ENCODE assay signal across 10 cellular contexts in genomic region chr5:141875795-141876627, GRCh38. TPM values are rescaled to one million over a fixed set of nuclear protein-coding genes. Genes with fewer than 3 reads are reported as not detected.
A peak's percentile ranks its signal among the peaks of the same experiment; 100 is the strongest.
DNase-seq lines count a peak whose midpoint lies in the region; ATAC-seq, FAIRE-seq and TF ChIP-seq lines count a peak whose summit lies in the region.
"Had no signal": no experiment of that assay in that cellular context is flagged by ENCODE, and none has a peak within 500 bp of the region (broad histone marks: within the 10 kb centered on the region; RNA-seq: fewer than 3 reads in every experiment).

No MANE protein-coding gene starts in this region.

- peaks cover 85% of the 10 kb centered on the region for H3K27me3 Mint-ChIP-seq in CD4-positive, alpha-beta T cell

- no peaks in the 10 kb centered on the region for H3K36me3 Mint-ChIP-seq in CD4-positive, alpha-beta T cell (ENCODE audit: low read depth)

- FAIRE-seq in small intestine (lab: Jason Lieb, UNC) (no peak), frontal cortex (lab: Jason Lieb, UNC) (no peak)

- POLR2A ChIA-PET in CD4-positive, alpha-beta T cell (lab: Charles Lee) = interaction anchor here (0.8 to 4.2 kb wide), 2 partner anchors 26 to 84 kb away, joined by 3 to 33 read pairs; no protein-coding TSS in a partner anchor

- H3K9me3 ChIP-seq in ascending aorta = no peaks in the 10 kb centered on the region
- no peaks in the 10 kb centered on the region for H3K9me3 ChIP-seq in small intestine (ENCODE audit: control insufficient read depth, low read depth)
- no peaks in the 10 kb centered on the region for H3K9me3 ChIP-seq in CD4-positive, alpha-beta T cell (ENCODE audit: control insufficient read depth, low read length)

- H3K4me1 Mint-ChIP-seq in CD4-positive, alpha-beta T cell (ENCODE audit: low read depth) = peaks cover 33% of the 10 kb centered on the region

- H3K4me1 ChIP-seq in ascending aorta (peaks cover 9 to 28% of the 10 kb centered on the region in 2 donors), small intestine (ENCODE audit: control insufficient read depth in 2 of 2, insufficient read depth in 1 of 2, low read depth in 1 of 2, low read length in 1 of 2) (peaks cover 6 to 7% of the 10 kb centered on the region in 2 donors)

- TF ChIP-seq CTCF in ascending aorta (IDR thresholded peaks at IDR 0.05) = no peak
- no peak for TF ChIP-seq CTCF in CD4-positive, alpha-beta T cell (IDR thresholded peaks at IDR 0.05)

- WGBS in small intestine, 3 donors = 1 to 2% (median 1%) methylated on average over 47 to 65 of the region's 65 CpGs

- H3K27ac ChIP-seq in ascending aorta = peak overlapping the region in 1 of 2 donors; percentile 46
- H3K27ac ChIP-seq in small intestine (ENCODE audit: low read depth in 1 of 2, low read length in 1 of 2) = peak overlapping the region; percentile 91 to 98
- no peak overlapping the region for H3K27ac ChIP-seq in CD4-positive, alpha-beta T cell (ENCODE audit: low read depth, low read length)

- peak; percentile 19 for DNase-seq in DMS79 treated with DMSO at 0.1 percent for 48 hours (lab: John Stamatoyannopoulos, UW)
- no peak for DNase-seq in DMS79 (lab: John Stamatoyannopoulos, UW)
- DNase-seq in ascending aorta (ENCODE audit: low spot score in 2 of 2) = peak in 1 of 2 donors; percentile 64
- peak; percentile 70 for DNase-seq in islet precursor cell
- DNase-seq in small intestine = peak; percentile 93
- DNase-seq in CD4-positive, alpha-beta T cell = no peak
- DNase-seq in GM03348 (ENCODE audit: low spot score) = no peak
- no peak for DNase-seq in frontal cortex (ENCODE audit: low spot score in 2 of 2)
- DNase-seq: ACHN; activated CD4-positive, alpha-beta T cell treated with anti-CD3 and anti-CD28 coated beads, Interleukin-2, amount 50 U/mL, for 48 hours had no signal

- H3K36me3 ChIP-seq in ascending aorta = no peaks in the 10 kb centered on the region
- H3K36me3 ChIP-seq in small intestine (ENCODE audit: control insufficient read depth in 2 of 2, insufficient read depth in 2 of 2, low read length in 2 of 2) = no peaks in the 10 kb centered on the region

- no peak for ATAC-seq in CD4-positive, alpha-beta T cell (ENCODE audit: poor library complexity)

- peak overlapping the region; percentile 70 to 77 for H3K4me3 ChIP-seq in ascending aorta
- peak overlapping the region; percentile 74 to 84 for H3K4me3 ChIP-seq in small intestine (ENCODE audit: low read depth in 1 of 2, low read length in 2 of 2)

- CTCF ChIA-PET in CD4-positive, alpha-beta T cell (lab: Charles Lee) = no interaction called here

- intact Hi-C loops in ascending aorta (cut with DNase I) = loop anchor here (5.0 kb wide), 1 partner anchor 86 kb away; no protein-coding TSS in a partner anchor
- intact Hi-C loops in CD4-positive, alpha-beta T cell (cut with DNase I, micrococcal nuclease) = no loop called here

- no peak overlapping the region for H3K4me3 Mint-ChIP-seq in CD4-positive, alpha-beta T cell

- H3K27me3 ChIP-seq in ascending aorta (peaks cover 9% of the 10 kb centered on the region), small intestine (ENCODE audit: control insufficient read depth in 2 of 2, insufficient read depth in 2 of 2, low read length in 2 of 2) (peaks cover 0 to 20% of the 10 kb centered on the region in 2 donors)
- peaks cover 64% of the 10 kb centered on the region for H3K27me3 ChIP-seq in CD4-positive, alpha-beta T cell (ENCODE audit: control insufficient read depth, insufficient read depth, low read length)

- H3K27ac Mint-ChIP-seq in CD4-positive, alpha-beta T cell = no peak overlapping the region

- no peaks in the 10 kb centered on the region for H3K9me3 Mint-ChIP-seq in CD4-positive, alpha-beta T cell

RNA-seq across cellular contexts. Expression of gene PCDH1, which starts 2.2 kb away (rescaled TPM):
- total RNA-seq in ascending aorta = 165 TPM
- 10 to 100 TPM; 15.7 to 43.9 (median 15.9) TPM for polyA plus RNA-seq in small intestine
- under 1 TPM in 1 of 2 experiments, not detected in 1; 0.17 TPM for total RNA-seq in CD4-positive, alpha-beta T cell
- 41.2 TPM for total RNA-seq in frontal cortex

RNA-seq across cellular contexts. Expression of gene DELE1, which starts 47.7 kb away (rescaled TPM):
- total RNA-seq in ascending aorta (40.7 TPM), frontal cortex (30.6 TPM)
- polyA plus RNA-seq in small intestine = 10 to 100 TPM; 32.2 to 45.4 (median 43.5) TPM
- 10 to 100 TPM; 60.0 to 61.1 TPM for total RNA-seq in CD4-positive, alpha-beta T cell

Comparison
In these comparisons a context has a peak if more than half of its experiments do, and no peak if none do; other contexts are left out.
1. DNase-seq: peak in DMS79 treated with DMSO at 0.1 percent for 48 hours (single experiment), islet precursor cell (single experiment) and small intestine (single experiment); none in DMS79 (single experiment), CD4-positive, alpha-beta T cell (0 of 10), GM03348 (single experiment) and frontal cortex (0 of 2).
2. RNA of gene PCDH1, which starts 2.2 kb away (total RNA-seq): 165 TPM in ascending aorta (single experiment) and 41.2 TPM in frontal cortex (single experiment); 0.17 TPM in CD4-positive, alpha-beta T cell; every median in the first group is over 10 times any median in the second.